In the genomic region with DNA sequence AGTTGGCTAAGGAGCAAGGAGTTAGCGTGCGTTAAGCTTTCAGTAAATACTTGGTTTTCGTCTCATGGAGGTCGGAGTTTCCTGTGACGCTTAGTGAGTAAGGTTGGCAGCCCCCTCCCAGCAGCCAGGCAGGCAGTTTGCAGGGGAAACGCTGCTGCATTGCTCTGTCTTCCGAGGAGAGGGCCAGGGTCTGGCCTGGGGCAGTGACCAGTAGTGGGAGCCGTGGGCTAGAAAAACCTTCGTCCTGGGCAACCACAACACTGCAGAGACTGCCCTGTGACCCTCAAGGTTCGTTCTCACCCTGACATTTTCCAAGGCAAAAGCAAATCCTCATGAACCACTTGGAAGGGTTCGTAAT, we compare ENCODE assay signal across 6 cellular contexts. TPM values are rescaled to one million over a fixed set of nuclear protein-coding genes. Genes with fewer than 3 reads are reported as not detected.
A peak's percentile ranks its signal among the peaks of the same experiment; 100 is the strongest.
DNase-seq lines count a peak whose midpoint lies in the region; TF ChIP-seq lines count a peak whose summit lies in the region.

No MANE protein-coding gene starts in this region.

- POLR2A ChIA-PET in AG04450 (lab: Yijun Ruan, JAX) = interaction anchor here (1.4 kb wide), 2 partner anchors 40 to 46 kb away, joined by 3 read pairs; a partner anchor contains a TSS

- H3K27ac ChIP-seq in AG04450 (ENCODE audit: low read depth, low read length) = peak overlapping the region; percentile 47
- H3K27ac ChIP-seq in dorsolateral prefrontal cortex = peak overlapping the region in 52 of 59 donors; percentile 5 to 93 (median 80)
- H3K27ac ChIP-seq in prostate gland = peak overlapping the region; percentile 82 to 83

- no peaks in the 10 kb centered on the region for H3K36me3 ChIP-seq in prostate gland

- DNase-seq in AG04450 (ENCODE audit: low read depth, low spot score) = no peak
- DNase-seq in HPDE6-E6E7 (ENCODE audit: extremely low spot score) = peak; percentile 23
- no peak for DNase-seq in dorsolateral prefrontal cortex
- no peak for DNase-seq in prostate gland (ENCODE audit: low spot score)
- no peak for DNase-seq in activated CD8-positive, alpha-beta memory T cell treated with anti-CD3 and anti-CD28 coated beads, Interleukin-2, amount 50 U/mL, for 4 hours
- DNase-seq in middle frontal gyrus (ENCODE audit: extremely low spot score, low spot score) = no peak

- H3K4me3 ChIP-seq in AG04450 (ENCODE audit: low read depth, low read length) (peak overlapping the region; percentile 94), dorsolateral prefrontal cortex (peak overlapping the region; percentile 71 to 100 (median 99)), prostate gland (peak overlapping the region; percentile 89 to 97)

- intact Hi-C loops in dorsolateral prefrontal cortex (cut with DNase I) (loop anchor here (5.0 to 10.0 kb wide), 4 partner anchors 40 to 228 kb away; a partner anchor contains a TSS), prostate gland (cut with DNase I) (loop anchor here (5.0 kb wide), 1 partner anchor 40 kb away; a partner anchor contains a TSS)

- H3K4me1 ChIP-seq in prostate gland (replicated peaks) = peaks cover 14% of the 10 kb centered on the region

- H3K9me3 ChIP-seq in AG04450 (ENCODE audit: control insufficient read depth, insufficient read depth, low read length) = no peaks in the 10 kb centered on the region; the same call in 1 of the 2 replicates
- H3K9me3 ChIP-seq in prostate gland = no peaks in the 10 kb centered on the region

- TF ChIP-seq CTCF in AG04450 (IDR thresholded peaks at IDR 0.05; ENCODE audit: low read depth, low read length) (0 out of 2 replicates have a peak, but pooled peaks have one; percentile 16), dorsolateral prefrontal cortex (IDR thresholded peaks at IDR 0.05 in 54 of 56, conservative IDR thresholded peaks at IDR 0.05 in 2 of 56; ENCODE audit: low read depth in 1 of 56, partially characterized antibody in 56 of 56) (no peak), prostate gland (IDR thresholded peaks at IDR 0.05) (no peak)

- CTCF ChIA-PET in AG04450 (lab: Charles Lee) = no interaction called here

- TF ChIP-seq POLR2A in prostate gland (IDR thresholded peaks at IDR 0.05) = no peak

- WGBS in prostate gland = 5% methylated on average over 11 of the region's 11 CpGs

- H3K27me3 ChIP-seq in AG04450 (ENCODE audit: control insufficient read depth, insufficient read depth, low read length) = no peaks in the 10 kb centered on the region
- H3K27me3 ChIP-seq in dorsolateral prefrontal cortex = no peaks in the 10 kb centered on the region
- H3K27me3 ChIP-seq in prostate gland (replicated peaks; ENCODE audit: insufficient read depth) = no peaks in the 10 kb centered on the region

RNA-seq across cellular contexts. Expression of a gene that starts 0.4 kb away (rescaled TPM):
- polyA plus RNA-seq in AG04450 (2011; rRNA removed) = 27.9 and 31.8 TPM in 2 replicates
- 17.2 and 25.7 TPM in 2 replicates for polyA minus RNA-seq in AG04450 (2011; rRNA and poly(A)+ RNA removed)
- 100 to 1,000 TPM in 3 of 120 experiments, 10 to 100 TPM in 117; 25.9 to 119 (median 61.7) TPM for total RNA-seq in dorsolateral prefrontal cortex
- total RNA-seq in prostate gland = 10 to 100 TPM; 44.1 to 74.6 TPM

RNA-seq across cellular contexts. Expression of a gene that starts 0.6 kb away (rescaled TPM):
- polyA plus RNA-seq in AG04450 (2011; rRNA removed) = 17.0 and 21.5 TPM in 2 replicates
- polyA minus RNA-seq in AG04450 (2011; rRNA and poly(A)+ RNA removed) = 36.8 and 41.8 TPM in 2 replicates
- total RNA-seq in dorsolateral prefrontal cortex (100 to 1,000 TPM in 105 of 120 experiments, 10 to 100 TPM in 15; 72.0 to 173 (median 115) TPM), prostate gland (100 to 1,000 TPM; 158 to 181 TPM)

RNA-seq across cellular contexts. Expression of a gene that starts 40.7 kb away (rescaled TPM):
- polyA plus RNA-seq in AG04450 (2011; rRNA removed) = 4.5 and 6.0 TPM in 2 replicates
- polyA minus RNA-seq in AG04450 (2011; rRNA and poly(A)+ RNA removed) = 3.0 and 3.5 TPM in 2 replicates
- 10 to 100 TPM; 13.3 to 31.8 (median 23.2) TPM for total RNA-seq in dorsolateral prefrontal cortex
- total RNA-seq in prostate gland = 10 to 100 TPM; 10.4 to 17.1 TPM

RNA-seq across cellular contexts. Expression of a gene that starts 54.2 kb away (rescaled TPM):
- 3.9 and 5.9 TPM in 2 replicates for polyA plus RNA-seq in AG04450 (2011; rRNA removed)
- polyA minus RNA-seq in AG04450 (2011; rRNA and poly(A)+ RNA removed) = 1.7 and 3.4 TPM in 2 replicates
- total RNA-seq in dorsolateral prefrontal cortex (10 to 100 TPM; 25.5 to 80.1 (median 43.3) TPM), prostate gland (10 to 100 TPM; 53.6 to 56.8 TPM)
